ENCODE assay signal across 9 cellular contexts in genomic region chr7:143363011-143363937, GRCh38. TPM values are rescaled to one million over a fixed set of nuclear protein-coding genes. Genes with fewer than 3 reads are reported as not detected.
DNase-seq lines count a peak whose midpoint lies in the region; ATAC-seq and TF ChIP-seq lines count a peak whose summit lies in the region.
"Had no signal": no experiment of that assay in that cellular context is flagged by ENCODE, and none has a peak within 500 bp of the region (broad histone marks: within the 10 kb centered on the region; RNA-seq: fewer than 3 reads in every experiment).

No MANE protein-coding gene starts in this region.

- TF ChIP-seq CTCF in Calu3 (IDR thresholded peaks at IDR 0.05; ENCODE audit: unreplicated experiment) (no peak), fibroblast of lung (conservative IDR thresholded peaks at IDR 0.05 in 1 of 2, IDR thresholded peaks at IDR 0.05 in 1 of 2; ENCODE audit: low read depth in 1 of 2, low read length in 2 of 2) (no peak)

- BruUV-seq in Calu3 (replicated peaks; lab: Mats Ljungman, UMichigan): no TSS peak

- H3K4me3 Mint-ChIP-seq in Calu3 (ENCODE audit: low read depth, unreplicated experiment) (peak overlapping the region; percentile 12), T-helper 17 cell (peak overlapping the region; percentile 82)

- H3K27ac ChIP-seq in fibroblast of lung (ENCODE audit: insufficient read depth, low read length): no peak overlapping the region
- H3K27ac ChIP-seq in rectal smooth muscle tissue (ENCODE audit: low read depth, low read length): no peak overlapping the region

- H3K27ac Mint-ChIP-seq in Calu3 (ENCODE audit: unreplicated experiment) (no peak overlapping the region), T-helper 17 cell (peak overlapping the region; percentile 14)

- ATAC-seq in T-helper 17 cell: no peak
- ATAC-seq in HG03139 (IDR thresholded peaks at IDR 0.05; ENCODE audit: unreplicated experiment): no peak

- peaks cover 35% of the 10 kb centered on the region for H3K27me3 ChIP-seq in fibroblast of lung (ENCODE audit: control insufficient read depth, insufficient read depth, low read length)
- peaks cover 4% of the 10 kb centered on the region for H3K27me3 ChIP-seq in rectal smooth muscle tissue (ENCODE audit: control insufficient read depth, insufficient read depth, low read length)

- CTCF ChIA-PET in Calu3 (lab: Charles Lee): no interaction called here

- H3K4me1 ChIP-seq in fibroblast of lung (ENCODE audit: control insufficient read depth, extremely low read depth, insufficient read depth, low read length): no peaks in the 10 kb centered on the region
- peaks cover 4% of the 10 kb centered on the region for H3K4me1 ChIP-seq in rectal smooth muscle tissue (ENCODE audit: control insufficient read depth, insufficient read depth, low read length)

- H3K9me3 Mint-ChIP-seq in Calu3 (ENCODE audit: low read depth, unreplicated experiment): no peaks in the 10 kb centered on the region

- intact Hi-C loops in Calu3 (cut with micrococcal nuclease; ENCODE audit: unreplicated experiment): no loop called here

- no peaks in the 10 kb centered on the region for H4K20me1 ChIP-seq in fibroblast of lung (ENCODE audit: control insufficient read depth, extremely low read depth, insufficient read depth, low read length)

- peaks cover 73% of the 10 kb centered on the region for H3K27me3 Mint-ChIP-seq in Calu3 (ENCODE audit: unreplicated experiment)
- peaks cover 33% of the 10 kb centered on the region for H3K27me3 Mint-ChIP-seq in T-helper 17 cell

- H3K9me3 ChIP-seq in T-helper 17 cell (ENCODE audit: control insufficient read depth, low read length, poor library complexity, severe bottlenecking) (no peaks in the 10 kb centered on the region), fibroblast of lung (ENCODE audit: control insufficient read depth, insufficient read depth, low read depth, low read length) (no peaks in the 10 kb centered on the region)

- H3K9ac ChIP-seq in fibroblast of lung (ENCODE audit: insufficient read depth, low read length) (no peak overlapping the region), rectal smooth muscle tissue (ENCODE audit: low read length) (no peak overlapping the region)

- no peaks in the 10 kb centered on the region for H3K79me2 ChIP-seq in fibroblast of lung (ENCODE audit: control insufficient read depth, insufficient read depth, low read length)

- H3K36me3 ChIP-seq in fibroblast of lung (ENCODE audit: control insufficient read depth, insufficient read depth, low read length) (no peaks in the 10 kb centered on the region), rectal smooth muscle tissue (ENCODE audit: control insufficient read depth, insufficient read depth, low read length) (no peaks in the 10 kb centered on the region)

- H3K4me1 Mint-ChIP-seq in Calu3 (ENCODE audit: low read depth, unreplicated experiment): peaks cover 20% of the 10 kb centered on the region
- peaks cover 19% of the 10 kb centered on the region for H3K4me1 Mint-ChIP-seq in T-helper 17 cell

- peak overlapping the region; percentile 64 for H3K4me2 ChIP-seq in fibroblast of lung (ENCODE audit: extremely low read depth, insufficient read depth, low read length)

- DNase-seq in Calu3 (no peak), T-helper 17 cell (no peak), fibroblast of lung (ENCODE audit: low read depth in 2 of 2) (no peak), SHP77 (lab: John Stamatoyannopoulos, UW) (no peak), NCI-H446 treated with DMSO at 0.1 percent for 48 hours (lab: John Stamatoyannopoulos, UW) (no peak), midbrain (lab: John Stamatoyannopoulos, UW) (no peak)
- DNase-seq: NCI-H526 treated with DMSO at 0.1 percent for 48 hours had no signal

- peaks cover 11% of the 10 kb centered on the region for H3K36me3 Mint-ChIP-seq in Calu3 (ENCODE audit: insufficient read depth, unreplicated experiment)
- peaks cover 3% of the 10 kb centered on the region for H3K36me3 Mint-ChIP-seq in T-helper 17 cell (ENCODE audit: low read depth)

- H3K4me3 ChIP-seq in fibroblast of lung (replicated peaks in 1 of 4; ENCODE audit: control extremely low read depth in 1 of 4, insufficient read depth in 1 of 4, low read depth in 3 of 4, low read length in 4 of 4): peak overlapping the region in 2 of 4 experiments; percentile 24 to 66
- peak overlapping the region; percentile 21 for H3K4me3 ChIP-seq in rectal smooth muscle tissue (ENCODE audit: low read length)

- no peak overlapping the region for H2AFZ ChIP-seq in fibroblast of lung (ENCODE audit: low read length)

RNA-seq across cellular contexts. Expression of gene FAM131B, which starts 0.8 kb away (rescaled TPM):
- total RNA-seq in Calu3 (2022) (0.19 and 1.2 TPM in 2 replicates), T-helper 17 cell (under 1 TPM; 0.23 to 0.42 TPM), fibroblast of lung (3.8 and 4.4 TPM in 2 replicates)
- 2.0 and 4.8 TPM in 2 replicates for polyA plus RNA-seq in fibroblast of lung
- polyA plus RNA-seq in fibroblast of lung (2012): 1.9 and 4.0 TPM in 2 replicates
- polyA minus RNA-seq in fibroblast of lung (ENCODE audit: low replicate concordance): 8.6 and 36.6 TPM in 2 replicates

RNA-seq across cellular contexts. Expression of gene ZYX, which starts 17.9 kb away (rescaled TPM):
- total RNA-seq in Calu3 (2022) (114 and 119 TPM in 2 replicates), T-helper 17 cell (100 to 1,000 TPM; 151 to 165 TPM), fibroblast of lung (16.9 and 33.5 TPM in 2 replicates)
- 85.6 and 131 TPM in 2 replicates for polyA plus RNA-seq in fibroblast of lung
- 452 and 642 TPM in 2 replicates for polyA plus RNA-seq in fibroblast of lung (2012)
- polyA minus RNA-seq in fibroblast of lung (ENCODE audit: low replicate concordance): 1,191 and 1,574 TPM in 2 replicates

RNA-seq across cellular contexts. Expression of gene EPHA1, which starts 45.4 kb away (rescaled TPM):
- total RNA-seq in Calu3 (2022) (21.6 and 23.6 TPM in 2 replicates), T-helper 17 cell (10 to 100 TPM in 1 of 2 donors, 1 to 10 TPM in 1; 9.4 to 19.7 TPM), fibroblast of lung (under 0.01 and 0.26 TPM in 2 replicates)
- 0.05 and 0.09 TPM in 2 replicates for polyA plus RNA-seq in fibroblast of lung
- 0.89 and 2.2 TPM in 2 replicates for polyA plus RNA-seq in fibroblast of lung (2012)
- 2.7 TPM in 1 of 2 replicates, not detected in the other for polyA minus RNA-seq in fibroblast of lung (ENCODE audit: low replicate concordance)

RNA-seq across cellular contexts. Expression of gene CLCN1, which starts 47.4 kb away (rescaled TPM):
- total RNA-seq in Calu3 (2022) (0.34 and 0.61 TPM in 2 replicates), T-helper 17 cell (not detected), fibroblast of lung (under 0.01 TPM in 2 replicates)
- polyA plus RNA-seq in fibroblast of lung: not detected in 2 replicates
- 0.03 TPM in 1 of 2 replicates, not detected in the other for polyA plus RNA-seq in fibroblast of lung (2012)
- 0.67 TPM in 1 of 2 replicates, not detected in the other for polyA minus RNA-seq in fibroblast of lung (ENCODE audit: low replicate concordance)
